In genomic region chr6:2103644-2104523, GRCh38 we compare ENCODE assay signal across 9 cellular contexts.
DNase-seq lines count a peak whose midpoint lies in the region; ATAC-seq and TF ChIP-seq lines count a peak whose summit lies in the region.
"Had no signal": no experiment of that assay in that cellular context is flagged by ENCODE, and none has a peak within 500 bp of the region (broad histone marks: within the 10 kb centered on the region; RNA-seq: fewer than 3 reads in every experiment).

No MANE protein-coding gene starts in this region.

- peaks cover 15% of the 10 kb centered on the region for H3K4me1 Mint-ChIP-seq in HFFc6 (ENCODE audit: low read depth)

- H3K9me3 Mint-ChIP-seq in HFFc6: no peaks in the 10 kb centered on the region

- H3K4me3 ChIP-seq in coronary artery: peak overlapping the region; percentile 47
- H3K4me3 ChIP-seq: SK-N-MC had no signal

- no peak overlapping the region; the same call in 1 of the 2 replicates for H3K4me3 Mint-ChIP-seq in HFFc6

- H3K27me3 Mint-ChIP-seq in HFFc6 (ENCODE audit: insufficient read depth): no peaks in the 10 kb centered on the region

- peak; percentile 94 for DNase-seq in DMS114 treated with DMSO at 0.1 percent for 48 hours (lab: John Stamatoyannopoulos, UW; ENCODE audit: unreplicated experiment)
- DNase-seq in HFFc6: peak; percentile 53
- DNase-seq in OCI-M1 (lab: John Stamatoyannopoulos, UW): peak; percentile 80
- no peak for DNase-seq in coronary artery (ENCODE audit: low spot score)
- peak; percentile 76 to 80 for DNase-seq in lung microvascular endothelial cell (ENCODE audit: low read depth in 2 of 2)

- peak overlapping the region; percentile 64 to 78 for H3K27ac ChIP-seq in coronary artery
- H3K27ac ChIP-seq: SK-N-MC had no signal

- TF ChIP-seq CTCF in HFFc6 (IDR thresholded peaks at IDR 0.05) (peak; percentile 79), coronary artery (IDR thresholded peaks at IDR 0.05) (peak; percentile 42)

- no peaks in the 10 kb centered on the region for H3K36me3 Mint-ChIP-seq in HFFc6 (ENCODE audit: low read depth)

- ATAC-seq in HG03442 (IDR thresholded peaks at IDR 0.05; ENCODE audit: unreplicated experiment): no peak
- ATAC-seq in GM21723 (IDR thresholded peaks at IDR 0.05; ENCODE audit: unreplicated experiment): no peak
- no peak for ATAC-seq in HG02759 (IDR thresholded peaks at IDR 0.05; ENCODE audit: unreplicated experiment)

- no peak overlapping the region; the same call in 1 of the 2 replicates for H3K27ac Mint-ChIP-seq in HFFc6
